Comparison of ENCODE assay signal across 8 cellular contexts in genomic region chr19:53102701-53103140, GRCh38. TPM values are rescaled to one million over a fixed set of nuclear protein-coding genes. Genes with fewer than 3 reads are reported as not detected.
DNase-seq lines count a peak whose midpoint lies in the region; ATAC-seq lines count a peak whose summit lies in the region.

No MANE protein-coding gene starts in this region.

- H3K4me1 ChIP-seq in duodenal mucosa (ENCODE audit: control insufficient read depth in 1 of 2, insufficient read depth in 2 of 2, low read length in 2 of 2) (peaks cover 9 to 13% of the 10 kb centered on the region in 2 donors), mesendoderm (ENCODE audit: control insufficient read depth, low read depth, low read length) (peaks cover 5% of the 10 kb centered on the region)

- H3K27me3 ChIP-seq in duodenal mucosa (ENCODE audit: control insufficient read depth in 1 of 2, insufficient read depth in 2 of 2, low read length in 2 of 2) = no peaks in the 10 kb centered on the region
- no peaks in the 10 kb centered on the region for H3K27me3 ChIP-seq in mesendoderm (ENCODE audit: insufficient read depth, low read length, poor library complexity)

- H3K9ac ChIP-seq in duodenal mucosa (ENCODE audit: low read depth in 1 of 2, low read length in 2 of 2) (peak overlapping the region; percentile 79 to 96), mesendoderm (ENCODE audit: low read length) (peak overlapping the region; percentile 90)

- no peak overlapping the region for H2BK15ac ChIP-seq in mesendoderm (replicated peaks; ENCODE audit: low read depth)

- no CpG with 5 or more reads among the region's 28 CpGs for WGBS in mesendoderm (ENCODE audit: extremely low coverage, insufficient coverage, low lambda C conversion rate)

- no peak overlapping the region for H3K23ac ChIP-seq in mesendoderm (ENCODE audit: low read length)

- H2BK120ac ChIP-seq in mesendoderm (ENCODE audit: low read depth, low read length) = no peak overlapping the region

- H3K56ac ChIP-seq in mesendoderm (ENCODE audit: low read length) = peak overlapping the region; percentile 92

- no peak overlapping the region for H2AK5ac ChIP-seq in mesendoderm (ENCODE audit: low read length)

- peaks cover 10% of the 10 kb centered on the region for H3K79me2 ChIP-seq in mesendoderm (ENCODE audit: control insufficient read depth, insufficient read depth, low read length)

- H4K8ac ChIP-seq in mesendoderm (ENCODE audit: low read depth, low read length) = no peak overlapping the region

- no peak overlapping the region for H2BK5ac ChIP-seq in mesendoderm (ENCODE audit: low read length)

- in situ Hi-C loops in ACHN (cut with HindIII; ENCODE audit: low pct_ligation_motif_present, low pct_unique_long_range_greater_than_20kb, low sequenced_read_pairs) = no loop called here

- H3K4ac ChIP-seq in mesendoderm (ENCODE audit: low read depth, low read length) = peak overlapping the region; percentile 6

- peaks cover 12% of the 10 kb centered on the region for H3K79me1 ChIP-seq in mesendoderm (ENCODE audit: low read length)

- H4K5ac ChIP-seq in mesendoderm (ENCODE audit: low read length) = no peak overlapping the region

- H3K27ac ChIP-seq in duodenal mucosa (ENCODE audit: low read depth, low read length) = peak overlapping the region; percentile 87
- H3K27ac ChIP-seq in mesendoderm (ENCODE audit: low read depth, low read length) = no peak overlapping the region

- H3K4me2 ChIP-seq in mesendoderm (ENCODE audit: low read length) = peak overlapping the region; percentile 81

- DNase-seq in ACHN (peak; percentile 14), HPDE6-E6E7 (ENCODE audit: extremely low spot score) (peak; percentile 14), mesendoderm (peak; percentile 36), COLO829 (ENCODE audit: low spot score) (no peak)
- peak; percentile 4 for DNase-seq in activated CD4-positive, CD25-positive, alpha-beta regulatory T cell treated with anti-CD3 and anti-CD28 coated beads, Interleukin-2, amount 50 U/mL, for 16 hours (ENCODE audit: low read depth, low spot score)
- peak; percentile 18 for DNase-seq in stimulated activated naive CD4-positive, alpha-beta T cell treated with Interleukin-2 at 50 U/mL for 16 hours (lab: John Stamatoyannopoulos, UW)

- peak overlapping the region; percentile 69 for H3K18ac ChIP-seq in mesendoderm (ENCODE audit: low read length)

- H3K9me3 ChIP-seq in duodenal mucosa (ENCODE audit: control insufficient read depth in 1 of 2, low read length in 2 of 2) = peaks cover 5 to 12% of the 10 kb centered on the region in 2 donors

- ATAC-seq in GM18909 (IDR thresholded peaks at IDR 0.05; ENCODE audit: poor library complexity, unreplicated experiment) = peak; percentile 26

- H3K4me3 ChIP-seq in duodenal mucosa (ENCODE audit: low read depth in 1 of 2, low read length in 2 of 2) (peak overlapping the region; percentile 96 to 98), mesendoderm (ENCODE audit: low read length) (peak overlapping the region; percentile 96)

- H3K36me3 ChIP-seq in duodenal mucosa (ENCODE audit: control insufficient read depth in 1 of 2, insufficient read depth in 2 of 2, low read length in 2 of 2) (peaks cover 14 to 15% of the 10 kb centered on the region in 2 donors), mesendoderm (ENCODE audit: control insufficient read depth, insufficient read depth, low read length) (no peaks in the 10 kb centered on the region)

RNA-seq across cellular contexts. Expression of gene ZNF160, which starts 0.5 kb away (rescaled TPM):
- 14.5 TPM for polyA plus RNA-seq in mesendoderm (2013, experiment 1 of 2)
- polyA plus RNA-seq in mesendoderm (2013, experiment 2 of 2) = 14.4 TPM

RNA-seq across cellular contexts. Expression of gene ZNF415, which starts 30.0 kb away (rescaled TPM):
- 8.1 TPM for polyA plus RNA-seq in mesendoderm (2013, experiment 1 of 2)
- polyA plus RNA-seq in mesendoderm (2013, experiment 2 of 2) = 8.0 TPM

RNA-seq across cellular contexts. Expression of gene ZNF347, which starts 56.1 kb away (rescaled TPM):
- 5.7 TPM for polyA plus RNA-seq in mesendoderm (2013, experiment 1 of 2)
- polyA plus RNA-seq in mesendoderm (2013, experiment 2 of 2) = 6.0 TPM

RNA-seq across cellular contexts. Expression of gene ERVV-2, which starts 58.2 kb away (rescaled TPM):
- polyA plus RNA-seq in mesendoderm (2013, experiment 1 of 2) = 0.01 TPM
- polyA plus RNA-seq in mesendoderm (2013, experiment 2 of 2) = not detected
